In the genomic region with DNA sequence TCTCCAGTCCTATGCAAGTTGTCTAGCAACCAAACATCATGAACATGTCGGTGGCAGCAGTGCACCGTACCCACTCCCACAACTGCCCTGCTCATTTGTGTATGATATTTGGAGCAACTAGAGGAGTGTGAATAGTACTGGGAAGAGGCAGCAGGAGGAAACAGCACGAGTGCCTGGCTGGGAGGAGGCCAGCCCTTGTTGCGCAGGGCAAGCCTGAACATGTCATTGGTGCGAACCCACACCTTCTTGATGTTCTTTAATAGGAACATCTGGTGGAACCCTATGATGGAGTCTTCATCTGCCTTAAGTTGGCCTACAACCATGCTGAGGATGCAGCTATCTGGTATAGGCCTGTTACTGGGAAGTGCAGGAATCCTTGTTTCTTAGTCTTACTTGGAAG, we compare ENCODE assay signal across 15 cellular contexts.
DNase-seq lines count a peak whose midpoint lies in the region; ATAC-seq, FAIRE-seq and TF ChIP-seq lines count a peak whose summit lies in the region.
"Had no signal": no experiment of that assay in that cellular context is flagged by ENCODE, and none has a peak within 500 bp of the region (broad histone marks: within the 10 kb centered on the region; RNA-seq: fewer than 3 reads in every experiment).

No MANE protein-coding gene starts in this region.

- in situ Hi-C loops in IMR-90 (cut with MboI; ENCODE audit: low sequenced_read_pairs) = no loop called here
- in situ Hi-C loops in GM13977 (cut with MboI; ENCODE audit: low pct_unique_long_range_greater_than_20kb, low sequenced_read_pairs, unreplicated experiment) = no loop called here

- no peak overlapping the region for H3K23ac ChIP-seq in IMR-90 (ENCODE audit: low read depth, low read length)

- 0 out of 2 replicates have a peak overlapping the region, but pooled peaks have one; percentile 35 for H2BK20ac ChIP-seq in IMR-90 (ENCODE audit: low read depth, low read length)

- H3K4me1 ChIP-seq in IMR-90 (ENCODE audit: control insufficient read depth, insufficient read depth, low read length) (no peaks in the 10 kb centered on the region), keratinocyte (ENCODE audit: control insufficient read depth, extremely low read depth, insufficient read depth, low read length) (peaks cover 22% of the 10 kb centered on the region)
- H3K4me1 ChIP-seq: BLaER1 treated with 17β-estradiol and CSF1 and Interleukin-3, amounts not matched to agents 10 nM and 100 nM had no signal

- H3K79me1 ChIP-seq in IMR-90 (ENCODE audit: low read depth in 1 of 2, low read length in 2 of 2) = no peaks in the 10 kb centered on the region

- no peak overlapping the region for H3K14ac ChIP-seq in IMR-90 (replicated peaks; ENCODE audit: low read depth, low read length)

- H3K9ac ChIP-seq in IMR-90 (ENCODE audit: low read depth, low read length) (no peak overlapping the region), keratinocyte (ENCODE audit: control insufficient read depth, extremely low read depth, insufficient read depth, low read length) (no peak overlapping the region)
- H3K9ac ChIP-seq: BLaER1 treated with 17β-estradiol and CSF1 and Interleukin-3, amounts not matched to agents 10 nM and 100 nM had no signal

- H3K27ac ChIP-seq in IMR-90 (ENCODE audit: insufficient read depth, low read length) (no peak overlapping the region), keratinocyte (ENCODE audit: control insufficient read depth, insufficient read depth, low read length) (no peak overlapping the region)
- H3K27ac ChIP-seq: BLaER1 treated with 17β-estradiol and CSF1 and Interleukin-3, amounts not matched to agents 10 nM and 100 nM had no signal

- FAIRE-seq in bronchial epithelial cell (lab: Jason Lieb, UNC) (no peak), keratinocyte (lab: Jason Lieb, UNC) (peak; percentile 92)
- FAIRE-seq: GM18507, H54, HepG2 had no signal

- CTCF ChIA-PET in IMR-90 (lab: Yijun Ruan, JAX) = no interaction called here

- H3K4me3 ChIP-seq in IMR-90 (ENCODE audit: insufficient read depth, low read depth, low read length) (no peak overlapping the region), bronchial epithelial cell (ENCODE audit: low read depth, low read length) (no peak overlapping the region), keratinocyte (ENCODE audit: control insufficient read depth in 2 of 3, extremely low read depth in 1 of 3, insufficient read depth in 2 of 3, low read depth in 1 of 3, low read length in 3 of 3) (no peak overlapping the region)
- H3K4me3 ChIP-seq: BLaER1 treated with 17β-estradiol and CSF1 and Interleukin-3, amounts not matched to agents 10 nM and 100 nM had no signal

- POLR2A ChIA-PET in IMR-90 (lab: Charles Lee; ENCODE audit: unreplicated experiment) = no interaction called here

- no peak overlapping the region; the same call in 1 of the 2 replicates for H4K5ac ChIP-seq in IMR-90 (ENCODE audit: low read depth, low read length)

- DNase-seq in DMS53 (lab: John Stamatoyannopoulos, UW) (peak; percentile 14), DMS53 treated with DMSO at 0.1 percent for 48 hours (lab: John Stamatoyannopoulos, UW; ENCODE audit: unreplicated experiment) (no peak), IMR-90 (no peak), bronchial epithelial cell (ENCODE audit: low read depth) (peak; percentile 64), keratinocyte (ENCODE audit: low read depth, low spot score) (peak; percentile 19), GM13977 (ENCODE audit: low spot score) (no peak), NCI-H2107 (lab: John Stamatoyannopoulos, UW) (no peak), 8988T (no peak)
- DNase-seq: ACHN; CD4-positive, CD25-positive, alpha-beta regulatory T cell had no signal

- no peak overlapping the region for H2BK15ac ChIP-seq in IMR-90 (ENCODE audit: low read depth, low read length)

- no peak overlapping the region for H3K56ac ChIP-seq in IMR-90 (ENCODE audit: extremely low read depth, insufficient read depth, low read length)

- H2BK5ac ChIP-seq in IMR-90 (ENCODE audit: low read depth, low read length, poor library complexity, severe bottlenecking) = no peak overlapping the region

- TF ChIP-seq RAD21 in IMR-90 (IDR thresholded peaks at IDR 0.05; ENCODE audit: low read length) = no peak

- H3K27me3 ChIP-seq in IMR-90 (ENCODE audit: control insufficient read depth, insufficient read depth, low read length) = no peaks in the 10 kb centered on the region
- no peaks in the 10 kb centered on the region for H3K27me3 ChIP-seq in bronchial epithelial cell (ENCODE audit: control insufficient read depth, insufficient read depth, low read length)
- H3K27me3 ChIP-seq in keratinocyte (ENCODE audit: control insufficient read depth, extremely low read depth, insufficient read depth, low read length) = no peaks in the 10 kb centered on the region
- H3K27me3 ChIP-seq: BLaER1 treated with 17β-estradiol and CSF1 and Interleukin-3, amounts not matched to agents 10 nM and 100 nM had no signal

- no TSS peak for BruUV-seq in IMR-90 (replicated peaks; lab: Mats Ljungman, UMichigan)

- H3K9me1 ChIP-seq in IMR-90 (ENCODE audit: insufficient read depth, low read length) (no peaks in the 10 kb centered on the region), keratinocyte (ENCODE audit: control insufficient read depth, extremely low read depth, insufficient read depth, low read length) (no peaks in the 10 kb centered on the region)

- no peak overlapping the region; a peak in 1 of 4 replicates for H4K8ac ChIP-seq in IMR-90 (ENCODE audit: low read depth in 2 of 2, low read length in 2 of 2)

- H2AK9ac ChIP-seq in IMR-90 (replicated peaks; ENCODE audit: low read depth, low read length, poor library complexity) = no peak overlapping the region

- dilution Hi-C loops in IMR-90 (cut with HindIII; ENCODE audit: low sequenced_read_pairs, unreplicated experiment) = no loop called here
- dilution Hi-C loops in keratinocyte (cut with MboI; ENCODE audit: extremely low pct_ligation_motif_present, low sequenced_read_pairs) = no loop called here

- WGBS in IMR-90 (ENCODE audit: extremely low coverage in 2 of 2, insufficient read length in 1 of 2), 2 experiments = no CpG with 5 or more reads among the region's 5 CpGs

- H3K4me2 ChIP-seq in IMR-90 (ENCODE audit: low read depth, low read length) = no peak overlapping the region
- peak overlapping the region; percentile 74 for H3K4me2 ChIP-seq in keratinocyte (ENCODE audit: control insufficient read depth, extremely low read depth, insufficient read depth, low read depth, low read length)
- H3K4me2 ChIP-seq: BLaER1 treated with 17β-estradiol and CSF1 and Interleukin-3, amounts not matched to agents 10 nM and 100 nM had no signal

- intact Hi-C loops in IMR-90 (cut with micrococcal nuclease) = no loop called here

- no peak overlapping the region for H3K4ac ChIP-seq in IMR-90 (ENCODE audit: low read depth, low read length)

- ATAC-seq in IMR-90 (ENCODE audit: low read depth) = no peak
- ATAC-seq: HCT116, HepG2 had no signal

- H2AFZ ChIP-seq in IMR-90 (replicated peaks; ENCODE audit: low read length, poor library complexity) (peak overlapping the region; percentile 4), keratinocyte (ENCODE audit: control insufficient read depth, low read length) (no peak overlapping the region)

- H3K18ac ChIP-seq in IMR-90 (ENCODE audit: low read depth, low read length) = no peak overlapping the region

- no peak overlapping the region for H4K91ac ChIP-seq in IMR-90 (ENCODE audit: insufficient read depth, low read depth, low read length)

- H2BK120ac ChIP-seq in IMR-90 (ENCODE audit: low read depth, low read length) = peak overlapping the region; percentile 36; the same call in 1 of the 2 replicates

- H3K79me2 ChIP-seq in keratinocyte (ENCODE audit: control insufficient read depth, insufficient read depth, low read length) = no peaks in the 10 kb centered on the region

- TF ChIP-seq POLR2A in IMR-90 (IDR thresholded peaks at IDR 0.05; ENCODE audit: low read depth, low read length) = no peak

- H3K36me3 ChIP-seq in IMR-90 (ENCODE audit: control insufficient read depth, insufficient read depth, low read length) = no peaks in the 10 kb centered on the region
- H3K36me3 ChIP-seq in bronchial epithelial cell (ENCODE audit: control insufficient read depth, insufficient read depth, low read length) = no peaks in the 10 kb centered on the region
- H3K36me3 ChIP-seq in keratinocyte (ENCODE audit: control insufficient read depth in 2 of 2, extremely low read depth in 1 of 2, insufficient read depth in 2 of 2, low read length in 2 of 2) = no peaks in the 10 kb centered on the region
- H3K36me3 ChIP-seq: BLaER1 treated with 17β-estradiol and CSF1 and Interleukin-3, amounts not matched to agents 10 nM and 100 nM had no signal

- TF ChIP-seq CTCF in IMR-90 (conservative IDR thresholded peaks at IDR 0.05; ENCODE audit: low read depth, low read length) (no peak), bronchial epithelial cell (IDR thresholded peaks at IDR 0.05; ENCODE audit: insufficient read depth, low read length, severe bottlenecking) (no peak), keratinocyte (optimal IDR thresholded peaks at IDR 0.05 in 1 of 3, IDR thresholded peaks at IDR 0.05 in 1 of 3, conservative IDR thresholded peaks at IDR 0.05 in 1 of 3; ENCODE audit: extremely low read depth in 1 of 3, insufficient read depth in 2 of 3, low read length in 3 of 3) (no peak), GM13977 (IDR thresholded peaks at IDR 0.05; ENCODE audit: extremely low read depth, insufficient read depth, missing control alignments) (no peak)

- H3K9me3 ChIP-seq in IMR-90 (ENCODE audit: control insufficient read depth, insufficient read depth, low read length) = no peaks in the 10 kb centered on the region
- H3K9me3 ChIP-seq in keratinocyte (ENCODE audit: control insufficient read depth, low read depth, low read length) = no peaks in the 10 kb centered on the region

- no peaks in the 10 kb centered on the region for H4K20me1 ChIP-seq in IMR-90 (ENCODE audit: insufficient read depth, low read length)
- H4K20me1 ChIP-seq in keratinocyte (ENCODE audit: control insufficient read depth, extremely low read depth, insufficient read depth, low read length) = no peaks in the 10 kb centered on the region
- H4K20me1 ChIP-seq: BLaER1 treated with 17β-estradiol and CSF1 and Interleukin-3, amounts not matched to agents 10 nM and 100 nM had no signal

- H2AK5ac ChIP-seq in IMR-90 (ENCODE audit: low read depth, low read length) = no peak overlapping the region

TF ChIP-seq in IMR-90, 13 proteins besides CTCF, POLR2A, EP300 and RAD21:
- TF ChIP-seq SMC3 (IDR thresholded peaks at IDR 0.05; ENCODE audit: low read depth, low read length) = no peak
- no peak for TF ChIP-seq MXI1 (IDR thresholded peaks at IDR 0.05; ENCODE audit: borderline replicate concordance, low read depth, low read length)

Comparison
In these comparisons a context has a peak if more than half of its experiments do, and no peak if none do; other contexts are left out.
1. DNase-seq: peak in DMS53 (single experiment), bronchial epithelial cell (single experiment) and keratinocyte (single experiment); none in DMS53 treated with DMSO at 0.1 percent for 48 hours (single experiment), IMR-90 (single experiment), GM13977 (single experiment), NCI-H2107 (single experiment) and 8988T (single experiment).